In genomic region chr15:80176443-80176842, GRCh38 we compare ENCODE assay signal across 21 cellular contexts. TPM values are rescaled to one million over a fixed set of nuclear protein-coding genes. Genes with fewer than 3 reads are reported as not detected.
A peak's percentile ranks its signal among the peaks of the same experiment; 100 is the strongest.
DNase-seq lines count a peak whose midpoint lies in the region; ATAC-seq, FAIRE-seq and TF ChIP-seq lines count a peak whose summit lies in the region.
"Had no signal": no experiment of that assay in that cellular context is flagged by ENCODE, and none has a peak within 500 bp of the region (broad histone marks: within the 10 kb centered on the region; RNA-seq: fewer than 3 reads in every experiment).

No MANE protein-coding gene starts in this region.

- in situ Hi-C loops in HepG2 (cut with HindIII; ENCODE audit: extremely low pct_ligation_motif_present, low pct_unique_long_range_greater_than_20kb) = no loop called here

- H3K4me1 ChIP-seq in liver (ENCODE audit: control insufficient read depth in 4 of 4, insufficient read depth in 4 of 4, low read length in 3 of 4) = peaks cover 27 to 58% (median 51%) of the 10 kb centered on the region in 4 donors
- H3K4me1 ChIP-seq in HepG2 (ENCODE audit: insufficient read depth, low read length) = peaks cover 24% of the 10 kb centered on the region

- H3K9me3 ChIP-seq in liver (ENCODE audit: control insufficient read depth in 4 of 4, low read length in 3 of 4) (no peaks in the 10 kb centered on the region), HepG2 (ENCODE audit: low read length) (no peaks in the 10 kb centered on the region)
- H3K9me3 ChIP-seq: BE2C had no signal

- TF ChIP-seq CTCF in liver (IDR thresholded peaks at IDR 0.05; ENCODE audit: low read depth, low read length, missing input control) (no peak), HepG2 (CRISPR knock-in tag; IDR thresholded peaks at IDR 0.05) (no peak)

- H3K79me2 ChIP-seq in HepG2 (ENCODE audit: insufficient read depth, low read length) = no peaks in the 10 kb centered on the region

- H3K27ac ChIP-seq in liver (ENCODE audit: low read depth in 1 of 2, low read length in 2 of 2) = peak overlapping the region; percentile 84 to 90
- H3K27ac ChIP-seq in HepG2 (ENCODE audit: extremely low read length, insufficient read depth, low read length) = no peak overlapping the region
- H3K27ac ChIP-seq: HL-60 had no signal

- no peaks in the 10 kb centered on the region for H4K20me1 ChIP-seq in HepG2 (ENCODE audit: insufficient read depth, low read length)

- H2AFZ ChIP-seq in HepG2 (ENCODE audit: low read length) = no peak overlapping the region

- BruUV-seq in HepG2 (replicated peaks; lab: Mats Ljungman, UMichigan) = no TSS peak

- intact Hi-C loops in HepG2 (cut with micrococcal nuclease; ENCODE audit: unreplicated experiment) = no loop called here

- CTCF ChIA-PET in HepG2 (lab: Yijun Ruan, JAX; ENCODE audit: low intra/inter-chr PET ratio, low total read pairs) = no interaction called here

- ATAC-seq in HepG2 (no peak), GM18520 (IDR thresholded peaks at IDR 0.05; ENCODE audit: unreplicated experiment) (no peak)
- no peak for ATAC-seq in stimulated activated effector memory CD8-positive, alpha-beta T cell treated with anti-CD3 and anti-CD28 coated beads, Interleukin-12 subunit alpha, Interleukin-12 subunit beta, amount 100 ng/mL, for 72 hours
- ATAC-seq in effector memory CD8-positive, alpha-beta T cell (replicated peaks) = no peak
- ATAC-seq: HCT116, SK-N-SH treated with all-trans-retinoic acid at 6 μM for 48 hours had no signal

- TF ChIP-seq EP300 in HepG2 (IDR thresholded peaks at IDR 0.05; ENCODE audit: low read depth in 2 of 2, low read length in 2 of 2) = no peak
- no peak for TF ChIP-seq EP300 in HepG2 (CRISPR knock-in tag; IDR thresholded peaks at IDR 0.05; ENCODE audit: borderline replicate concordance)

- H3K4me1 Mint-ChIP-seq in stimulated activated effector memory CD8-positive, alpha-beta T cell treated with anti-CD3 and anti-CD28 coated beads, Interleukin-12 subunit alpha, Interleukin-12 subunit beta, amount 100 ng/mL, for 72 hours = peaks cover 12% of the 10 kb centered on the region
- H3K4me1 Mint-ChIP-seq in effector memory CD8-positive, alpha-beta T cell (ENCODE audit: low read depth in 2 of 2) = no peaks in the 10 kb centered on the region

- POLR2A ChIA-PET in HepG2 (lab: Yijun Ruan, JAX) = no interaction called here

- 37% methylated on average over 6 of the region's 6 CpGs for WGBS in liver
- WGBS in HepG2 (ENCODE audit: low lambda C conversion rate) = 90% methylated on average over 5 of the region's 6 CpGs

- no peak for FAIRE-seq in HepG2 (lab: Jason Lieb, UNC)

- DNase-seq in HepG2 (ENCODE audit: low spot score) (no peak), kidney tubule cell (ENCODE audit: low spot score) (peak; percentile 49), NCI-H1092 treated with DMSO at 0.1 percent for 48 hours (lab: John Stamatoyannopoulos, UW) (no peak)
- DNase-seq in stimulated activated effector memory CD8-positive, alpha-beta T cell treated with anti-CD3 and anti-CD28 coated beads, Interleukin-12 subunit alpha, Interleukin-12 subunit beta, amount 100 ng/mL, for 72 hours (ENCODE audit: low spot score in 2 of 2) = no peak
- DNase-seq in effector memory CD8-positive, alpha-beta T cell = no peak
- DNase-seq: BE2C; CD4-positive, CD25-positive, alpha-beta regulatory T cell; DMS79; GOT3; KG1; NCI-H1105; NCI-H146; NCI-H2081 treated with DMSO at 0.1 percent for 48 hours; NCI-H2171 treated with DMSO at 0.1 percent for 48 hours; NCI-H524 treated with DMSO at 0.1 percent for 48 hours; NCI-H82 had no signal

- H3K4me3 ChIP-seq in liver (ENCODE audit: low read depth in 1 of 3, low read length in 3 of 3) (no peak overlapping the region), HepG2 (replicated peaks in 1 of 3; ENCODE audit: insufficient read depth in 1 of 3, low read depth in 2 of 3, low read length in 3 of 3) (no peak overlapping the region)

- no peak overlapping the region for H3K4me3 Mint-ChIP-seq in stimulated activated effector memory CD8-positive, alpha-beta T cell treated with anti-CD3 and anti-CD28 coated beads, Interleukin-12 subunit alpha, Interleukin-12 subunit beta, amount 100 ng/mL, for 72 hours
- no peak overlapping the region for H3K4me3 Mint-ChIP-seq in effector memory CD8-positive, alpha-beta T cell
- H3K4me3 Mint-ChIP-seq: CD4-positive, CD25-positive, alpha-beta regulatory T cell had no signal

- H3K27me3 Mint-ChIP-seq in effector memory CD8-positive, alpha-beta T cell = no peaks in the 10 kb centered on the region
- H3K27me3 Mint-ChIP-seq: CD4-positive, CD25-positive, alpha-beta regulatory T cell had no signal

- H3K36me3 ChIP-seq in liver (ENCODE audit: control insufficient read depth in 4 of 4, insufficient read depth in 3 of 4, low read depth in 1 of 4, low read length in 3 of 4) (peaks cover 12 to 35% (median 33%) of the 10 kb centered on the region in 4 donors), HepG2 (replicated peaks in 1 of 2; ENCODE audit: control insufficient read depth in 1 of 2, insufficient read depth in 2 of 2, low read length in 2 of 2) (peaks cover 14 to 60% of the 10 kb centered on the region in 2 experiments; a peak in 4 of 5 replicates)
- H3K36me3 ChIP-seq: BE2C had no signal

- H3K9ac ChIP-seq in liver (ENCODE audit: low read depth in 1 of 2, low read length in 2 of 2) = no peak overlapping the region
- no peak overlapping the region for H3K9ac ChIP-seq in HepG2 (ENCODE audit: insufficient read depth, low read depth, low read length)

- TF ChIP-seq RAD21 in liver (IDR thresholded peaks at IDR 0.05) (peak; percentile 64 to 69), HepG2 (CRISPR knock-in tag; IDR thresholded peaks at IDR 0.05) (no peak)

- H3K4me2 ChIP-seq in HepG2 (ENCODE audit: low read depth, low read length) = no peak overlapping the region

- TF ChIP-seq POLR2A in HepG2 (IDR thresholded peaks at IDR 0.05; ENCODE audit: insufficient read depth in 1 of 2, low read depth in 2 of 2, low read length in 2 of 2) = no peak

- H3K27me3 ChIP-seq in liver (ENCODE audit: control insufficient read depth in 4 of 4, insufficient read depth in 4 of 4, low read length in 3 of 4) = no peaks in the 10 kb centered on the region
- H3K27me3 ChIP-seq in HepG2 (ENCODE audit: control insufficient read depth in 1 of 2, insufficient read depth in 2 of 2, low read length in 2 of 2) = no peaks in the 10 kb centered on the region; a peak in 1 of 5 replicates
- H3K27me3 ChIP-seq: BE2C had no signal

- H3K27ac Mint-ChIP-seq in stimulated activated effector memory CD8-positive, alpha-beta T cell treated with anti-CD3 and anti-CD28 coated beads, Interleukin-12 subunit alpha, Interleukin-12 subunit beta, amount 100 ng/mL, for 72 hours = peak overlapping the region; percentile 15
- H3K27ac Mint-ChIP-seq in effector memory CD8-positive, alpha-beta T cell = no peak overlapping the region

- H3K36me3 Mint-ChIP-seq in stimulated activated effector memory CD8-positive, alpha-beta T cell treated with anti-CD3 and anti-CD28 coated beads, Interleukin-12 subunit alpha, Interleukin-12 subunit beta, amount 100 ng/mL, for 72 hours = peaks cover 44% of the 10 kb centered on the region
- H3K36me3 Mint-ChIP-seq in effector memory CD8-positive, alpha-beta T cell (ENCODE audit: insufficient read depth) = no peaks in the 10 kb centered on the region

- H3K9me3 Mint-ChIP-seq in stimulated activated effector memory CD8-positive, alpha-beta T cell treated with anti-CD3 and anti-CD28 coated beads, Interleukin-12 subunit alpha, Interleukin-12 subunit beta, amount 100 ng/mL, for 72 hours = no peaks in the 10 kb centered on the region
- H3K9me3 Mint-ChIP-seq in effector memory CD8-positive, alpha-beta T cell = no peaks in the 10 kb centered on the region
- H3K9me3 Mint-ChIP-seq: CD4-positive, CD25-positive, alpha-beta regulatory T cell had no signal

TF ChIP-seq in HepG2, 621 proteins besides CTCF, POLR2A, EP300 and RAD21 (continues in another document):
- TF ChIP-seq NR2F1 (CRISPR knock-in tag; IDR thresholded peaks at IDR 0.05) (no peak), HNF1B (CRISPR knock-in tag; IDR thresholded peaks at IDR 0.05) (no peak), ZNF644 (CRISPR knock-in tag; IDR thresholded peaks at IDR 0.05; ENCODE audit: low read depth) (no peak)

RNA-seq across cellular contexts. Expression of gene FAH, which starts 23.6 kb away (rescaled TPM):
- 100 to 1,000 TPM in 1 of 2 donors, 10 to 100 TPM in 1; 42.1 to 195 TPM for total RNA-seq in liver
- polyA plus RNA-seq in liver = 100 to 1,000 TPM; 176 to 226 TPM
- total RNA-seq in HepG2 (2016; rRNA removed; fragmentation: Illumina TruSeq; extraction: Trizol) = 75.0 and 94.1 TPM in 2 replicates
- total RNA-seq in HepG2 (2016; cell fraction: cytosol; rRNA removed; fragmentation: Illumina TruSeq; extraction: Trizol; ENCODE audit: low read depth) = 27.3 and 29.8 TPM in 2 replicates
- 73.4 and 102 TPM in 2 replicates for total RNA-seq in HepG2 (2016; cell fraction: insoluble cytoplasmic fraction; rRNA removed; fragmentation: Illumina TruSeq; extraction: Trizol)
- 34.1 and 35.6 TPM in 2 replicates for total RNA-seq in HepG2 (2016; cell fraction: membrane; rRNA removed; fragmentation: Illumina TruSeq; extraction: Trizol)
- total RNA-seq in HepG2 (2016; cell fraction: nucleus; rRNA removed; fragmentation: Illumina TruSeq; extraction: Trizol) = 43.8 and 46.1 TPM in 2 replicates
- 36.6 and 52.3 TPM in 2 replicates for polyA plus RNA-seq in HepG2 (2011; rRNA removed)
- polyA plus RNA-seq in HepG2 (2011; cell fraction: cytosol; rRNA removed) = 38.0 and 43.2 TPM in 2 replicates
- polyA plus RNA-seq in HepG2 (2011; cell fraction: nucleus; rRNA removed) = 56.1 and 84.1 TPM in 2 replicates
- polyA plus RNA-seq in HepG2 (2012) = 47.4 and 51.9 TPM in 2 replicates
- 29.3 and 29.7 TPM in 2 replicates for polyA plus RNA-seq in HepG2 (2016; cell fraction: cytosol; fragmentation: Illumina TruSeq; extraction: Trizol; ENCODE audit: low read depth)
- 90.8 and 98.1 TPM in 2 replicates for polyA plus RNA-seq in HepG2 (2016; cell fraction: insoluble cytoplasmic fraction; fragmentation: Illumina TruSeq; extraction: Trizol; ENCODE audit: low read depth)
- 27.0 and 31.7 TPM in 2 replicates for polyA plus RNA-seq in HepG2 (2016; cell fraction: membrane; fragmentation: Illumina TruSeq; extraction: Trizol; ENCODE audit: low read depth)
- 51.2 and 62.5 TPM in 2 replicates for polyA plus RNA-seq in HepG2 (2016; cell fraction: nucleus; fragmentation: Illumina TruSeq; extraction: Trizol; ENCODE audit: insufficient read depth, low read depth)
- 32.6 and 139 TPM in 2 replicates for polyA minus RNA-seq in HepG2 (2011; rRNA and poly(A)+ RNA removed; ENCODE audit: low replicate concordance)
- 38.0 and 39.1 TPM in 2 replicates for polyA minus RNA-seq in HepG2 (2011; cell fraction: cytosol; rRNA and poly(A)+ RNA removed)
- polyA minus RNA-seq in HepG2 (2011; cell fraction: nucleus; rRNA and poly(A)+ RNA removed) = 33.9 and 43.5 TPM in 2 replicates
